Comparison of ENCODE assay signal across 8 cellular contexts in the genomic region with DNA sequence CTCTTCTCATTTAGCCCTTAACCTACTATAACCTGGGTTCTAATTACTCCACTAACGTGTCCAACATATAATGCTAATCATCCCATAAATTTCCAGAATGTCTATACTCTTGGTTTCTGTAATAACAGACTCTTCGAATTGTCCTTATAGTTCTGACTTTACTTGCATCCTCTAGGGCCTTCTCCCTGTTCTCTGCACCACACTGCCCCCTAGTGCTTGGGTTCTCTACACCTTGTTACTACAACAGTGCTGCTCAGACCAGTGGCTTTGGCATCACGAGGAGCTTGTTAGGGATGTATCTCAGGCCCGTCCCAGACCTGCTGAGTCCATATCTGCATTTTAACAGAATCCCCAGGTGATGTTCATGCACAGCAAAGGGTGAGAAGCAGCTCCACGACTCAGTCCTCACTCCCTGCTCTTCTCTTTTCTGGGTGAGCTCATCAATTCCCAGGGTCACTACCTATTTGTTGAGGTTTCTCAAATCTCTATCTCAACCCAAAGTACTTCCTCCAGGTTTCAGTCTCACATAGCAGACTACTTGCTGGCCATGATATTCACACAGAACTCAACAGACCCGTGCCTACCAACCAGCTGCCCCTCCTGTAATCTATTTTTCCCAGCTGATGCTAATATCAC. TPM values are rescaled to one million over a fixed set of nuclear protein-coding genes. Genes with fewer than 3 reads are reported as not detected.
DNase-seq lines count a peak whose midpoint lies in the region; ATAC-seq and TF ChIP-seq lines count a peak whose summit lies in the region.

No MANE protein-coding gene starts in this region.

- no peaks in the 10 kb centered on the region for H4K20me1 ChIP-seq in GM23338 (replicated peaks; ENCODE audit: insufficient read depth)
- H4K20me1 ChIP-seq in Karpas-422 (ENCODE audit: insufficient read depth, low read depth, low read length) = no peaks in the 10 kb centered on the region

- H3K27me3 ChIP-seq in GM23338 (ENCODE audit: insufficient read depth) (no peaks in the 10 kb centered on the region), Karpas-422 (ENCODE audit: low read length) (no peaks in the 10 kb centered on the region), Panc1 (ENCODE audit: control insufficient read depth, insufficient read depth, low read length) (no peaks in the 10 kb centered on the region), neutrophil (no peaks in the 10 kb centered on the region), thoracic aorta (replicated peaks; ENCODE audit: insufficient read depth) (no peaks in the 10 kb centered on the region)

- H3K9me2 ChIP-seq in GM23338 (ENCODE audit: insufficient read depth) = no peaks in the 10 kb centered on the region; the same call in 1 of the 2 replicates
- no peaks in the 10 kb centered on the region for H3K9me2 ChIP-seq in Karpas-422 (replicated peaks; ENCODE audit: insufficient read depth, low read length)

- no TSS peak for BruUV-seq in Panc1 (replicated peaks; lab: Mats Ljungman, UMichigan)

- ATAC-seq in GM23338 = peak; percentile 99
- ATAC-seq in Panc1 = peak; percentile 99
- ATAC-seq in thoracic aorta (ENCODE audit: insufficient number of reproducible peaks, low FRiP score, low read depth) = peak; percentile 61

- H3K27me3 Mint-ChIP-seq in GM23338 (ENCODE audit: insufficient read depth, low read depth, poor library complexity) = peaks cover 3% of the 10 kb centered on the region

- no peak overlapping the region for H3K4me3 ChIP-seq in GM23338
- H3K4me3 ChIP-seq in Karpas-422 (ENCODE audit: low read length) = no peak overlapping the region
- H3K4me3 ChIP-seq in Panc1 (ENCODE audit: low read depth in 2 of 2, low read length in 2 of 2) = no peak overlapping the region
- no peak overlapping the region for H3K4me3 ChIP-seq in fibroblast of pulmonary artery (replicated peaks; ENCODE audit: low read depth, low read length)
- no peak overlapping the region for H3K4me3 ChIP-seq in neutrophil (ENCODE audit: low read depth in 1 of 2, low read length in 1 of 2)
- H3K4me3 ChIP-seq in thoracic aorta = no peak overlapping the region

- peak; percentile 84 for DNase-seq in ELR (ENCODE audit: low read depth)
- peak; percentile 95 for DNase-seq in GM23338 (ENCODE audit: low spot score)
- DNase-seq in Karpas-422 = peak; percentile 90
- DNase-seq in Panc1 (ENCODE audit: low read depth, low spot score) = peak; percentile 64
- DNase-seq in activated T-cell treated with anti-CD3 and anti-CD28 coated beads, Interleukin-2, amount 50 U/mL, for 1 hour = peak; percentile 81
- peak; percentile 89 for DNase-seq in fibroblast of pulmonary artery (ENCODE audit: low read depth)
- peak; percentile 51 for DNase-seq in thoracic aorta (ENCODE audit: low spot score)

- intact Hi-C loops in Panc1 (cut with micrococcal nuclease; ENCODE audit: unreplicated experiment) = no loop called here

- no peaks in the 10 kb centered on the region for H3F3A ChIP-seq in GM23338 (replicated peaks; ENCODE audit: low read depth)

- TF ChIP-seq CTCF in GM23338 (conservative IDR thresholded peaks at IDR 0.05; ENCODE audit: low read depth in 2 of 2) (peak; percentile 89 to 97), Panc1 (IDR thresholded peaks at IDR 0.05) (peak; percentile 86), fibroblast of pulmonary artery (IDR thresholded peaks at IDR 0.05; ENCODE audit: low read length, missing control alignments) (peak; percentile 97), neutrophil (IDR thresholded peaks at IDR 0.05) (peak; percentile 26), thoracic aorta (IDR thresholded peaks at IDR 0.05) (peak; percentile 60)

- H3K27ac ChIP-seq in GM23338 (ENCODE audit: low read depth) (no peak overlapping the region), Karpas-422 (ENCODE audit: low read length) (no peak overlapping the region), Panc1 (ENCODE audit: low read length) (no peak overlapping the region), neutrophil (no peak overlapping the region), thoracic aorta (no peak overlapping the region)

- H3K36me3 ChIP-seq in GM23338 (ENCODE audit: insufficient read depth) (no peaks in the 10 kb centered on the region), Karpas-422 (ENCODE audit: insufficient read depth, low read length) (no peaks in the 10 kb centered on the region), Panc1 (ENCODE audit: control insufficient read depth, insufficient read depth, low read length) (no peaks in the 10 kb centered on the region), neutrophil (no peaks in the 10 kb centered on the region), thoracic aorta (no peaks in the 10 kb centered on the region)

- H3K4me2 ChIP-seq in GM23338 = no peak overlapping the region
- H3K4me2 ChIP-seq in Karpas-422 (ENCODE audit: low read depth, low read length, poor library complexity, severe bottlenecking) = no peak overlapping the region

- H3K36me3 Mint-ChIP-seq in GM23338 (ENCODE audit: low read depth) = no peaks in the 10 kb centered on the region

- no peak overlapping the region for H3K9ac ChIP-seq in Karpas-422 (ENCODE audit: low read length)

- no peak overlapping the region for H3K4me3 Mint-ChIP-seq in GM23338

- H3K79me2 ChIP-seq in GM23338 (replicated peaks; ENCODE audit: insufficient read depth) = no peaks in the 10 kb centered on the region
- no peaks in the 10 kb centered on the region for H3K79me2 ChIP-seq in Karpas-422 (ENCODE audit: low read length)

- peaks cover 4% of the 10 kb centered on the region for H3K4me1 Mint-ChIP-seq in GM23338

- H2AFZ ChIP-seq in GM23338 (no peak overlapping the region), Karpas-422 (ENCODE audit: low read length) (no peak overlapping the region)

- H3K9me3 Mint-ChIP-seq in GM23338 = no peaks in the 10 kb centered on the region

- H3K9me3 ChIP-seq in Karpas-422 (ENCODE audit: low read length) = no peaks in the 10 kb centered on the region
- H3K9me3 ChIP-seq in Panc1 (ENCODE audit: control insufficient read depth, insufficient read depth, low read depth, low read length) = no peaks in the 10 kb centered on the region
- H3K9me3 ChIP-seq in neutrophil = no peaks in the 10 kb centered on the region
- H3K9me3 ChIP-seq in thoracic aorta = no peaks in the 10 kb centered on the region

- in situ Hi-C loops in Panc1 (cut with HindIII; ENCODE audit: low pct_unique_long_range_greater_than_20kb, low sequenced_read_pairs) = no loop called here

- no peak overlapping the region for H3K27ac Mint-ChIP-seq in GM23338

- H3K4me1 ChIP-seq in GM23338 (ENCODE audit: insufficient read depth) (no peaks in the 10 kb centered on the region), Karpas-422 (ENCODE audit: low read length) (peaks cover 1% of the 10 kb centered on the region), Panc1 (ENCODE audit: control insufficient read depth, insufficient read depth, low read length) (no peaks in the 10 kb centered on the region), neutrophil (ENCODE audit: control insufficient read depth in 1 of 2, insufficient read depth in 1 of 2, low read depth in 1 of 2, low read length in 1 of 2) (no peaks in the 10 kb centered on the region), thoracic aorta (ENCODE audit: control insufficient read depth in 1 of 2, low read depth in 2 of 2) (no peaks in the 10 kb centered on the region)

- CTCF ChIA-PET in Panc1 (lab: Charles Lee) = interaction anchor here (0.5 to 0.6 kb wide), 3 partner anchors 10 to 216 kb away, joined by 3 to 5 read pairs (median 3); a partner anchor contains a TSS

- POLR2A ChIA-PET in Panc1 (lab: Charles Lee) = no interaction called here

TF ChIP-seq in GM23338, 12 proteins besides CTCF, POLR2A, EP300 and RAD21 (continues in another document):
- TF ChIP-seq EZH2phosphoT487 (IDR thresholded peaks at IDR 0.05; ENCODE audit: unreplicated experiment) = no peak

RNA-seq across cellular contexts. Expression of a gene that starts 14.5 kb away (rescaled TPM):
- 102 and 106 TPM in 2 replicates for total RNA-seq in GM23338 (2014; rRNA removed; shearing (Covaris generic))
- 88.1 and 99.9 TPM in 2 replicates for polyA plus RNA-seq in GM23338 (2016; fragmentation: Nextera tagmentation; extraction: Ambion mirVana)
- 23.6 and 37.5 TPM in 2 replicates for total RNA-seq in Karpas-422 (2014; rRNA removed; shearing (Covaris generic); ENCODE audit: low replicate concordance)
- total RNA-seq in Panc1 (2021; ENCODE audit: unreplicated experiment) = 102 TPM
- polyA plus RNA-seq in Panc1 (2012; ENCODE audit: insufficient read length) = 58.2 TPM
- total RNA-seq in thoracic aorta = 10 to 100 TPM; 58.3 to 61.3 TPM

RNA-seq across cellular contexts. Expression of a gene that starts 16.1 kb away (rescaled TPM):
- total RNA-seq in GM23338 (2014; rRNA removed; shearing (Covaris generic)) = 30.7 and 38.9 TPM in 2 replicates
- 24.6 and 24.8 TPM in 2 replicates for polyA plus RNA-seq in GM23338 (2016; fragmentation: Nextera tagmentation; extraction: Ambion mirVana)
- 29.9 and 30.4 TPM in 2 replicates for total RNA-seq in Karpas-422 (2014; rRNA removed; shearing (Covaris generic); ENCODE audit: low replicate concordance)
- total RNA-seq in Panc1 (2021; ENCODE audit: unreplicated experiment) (36.3 TPM), thoracic aorta (10 to 100 TPM; 31.5 to 32.0 TPM)
- polyA plus RNA-seq in Panc1 (2012; ENCODE audit: insufficient read length) = 19.0 TPM

Comparison
In these comparisons a context has a peak if more than half of its experiments do, and no peak if none do; other contexts are left out.
1. CTCF ChIP-seq: peak in every context shown above with its lines; median percentile 97 in fibroblast of pulmonary artery; 93 in GM23338; 86 in Panc1; 60 in thoracic aorta; 26 in neutrophil.